Comparison of ENCODE assay signal across 13 cellular contexts in the genomic region with DNA sequence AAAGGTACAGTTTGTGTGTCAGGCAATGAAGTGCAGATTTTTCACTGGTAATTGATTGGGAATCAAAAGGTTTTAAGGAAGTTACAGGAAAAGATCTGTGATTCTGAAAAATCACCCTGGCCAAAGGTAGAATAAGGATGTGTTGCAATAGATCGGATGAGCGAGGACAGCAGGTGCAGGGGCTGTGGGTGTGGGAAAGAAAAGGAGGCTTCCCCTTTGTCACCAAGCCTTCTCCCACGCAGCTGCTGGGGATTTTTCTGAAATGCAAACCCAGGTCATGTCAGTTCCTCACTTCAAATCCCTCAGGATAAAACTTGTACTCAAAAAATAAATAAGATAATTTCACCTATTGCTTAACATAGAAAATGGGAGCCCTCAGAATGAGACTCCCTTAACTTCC. TPM values are rescaled to one million over a fixed set of nuclear protein-coding genes. Genes with fewer than 3 reads are reported as not detected.
A peak's percentile ranks its signal among the peaks of the same experiment; 100 is the strongest.
DNase-seq lines count a peak whose midpoint lies in the region; ATAC-seq, FAIRE-seq and TF ChIP-seq lines count a peak whose summit lies in the region.
"Had no signal": no experiment of that assay in that cellular context is flagged by ENCODE, and none has a peak within 500 bp of the region (broad histone marks: within the 10 kb centered on the region; RNA-seq: fewer than 3 reads in every experiment).

No MANE protein-coding gene starts in this region.

- H3K27ac ChIP-seq in CD4-positive, CD25-positive, alpha-beta regulatory T cell (ENCODE audit: insufficient read depth, low read length, poor library complexity, severe bottlenecking): peak overlapping the region; percentile 71

- H3K4me1 Mint-ChIP-seq in CD4-positive, CD25-positive, alpha-beta regulatory T cell: peaks cover 27 to 75% (median 45%) of the 10 kb centered on the region in 4 donors
- peaks cover 32% of the 10 kb centered on the region for H3K4me1 Mint-ChIP-seq in T-helper 17 cell
- H3K4me1 Mint-ChIP-seq in memory B cell: peaks cover 45% of the 10 kb centered on the region

- TF ChIP-seq POLR2A in GM12891 (IDR thresholded peaks at IDR 0.05; ENCODE audit: low read depth, low read length): no peak

- H3K27me3 ChIP-seq in CD4-positive, CD25-positive, alpha-beta regulatory T cell (ENCODE audit: control insufficient read depth, insufficient read depth, low read length): no peaks in the 10 kb centered on the region

- no peaks in the 10 kb centered on the region for H3K9me3 ChIP-seq in CD4-positive, CD25-positive, alpha-beta regulatory T cell (ENCODE audit: control insufficient read depth in 2 of 2, low read length in 2 of 2)
- no peaks in the 10 kb centered on the region for H3K9me3 ChIP-seq in T-helper 17 cell (ENCODE audit: control insufficient read depth, low read length, poor library complexity, severe bottlenecking)

- H3K4me3 ChIP-seq in CD4-positive, CD25-positive, alpha-beta regulatory T cell (ENCODE audit: low read depth, low read length): peak overlapping the region; percentile 13

- DNase-seq in CD4-positive, CD25-positive, alpha-beta regulatory T cell: no peak
- no peak for DNase-seq in GM12891 (ENCODE audit: insufficient read length, low spot score)
- DNase-seq in T-helper 17 cell: no peak
- no peak for DNase-seq in memory B cell (ENCODE audit: low spot score in 2 of 2)
- no peak for DNase-seq in NCI-H1105 (lab: John Stamatoyannopoulos, UW)
- DNase-seq in KG1 (lab: John Stamatoyannopoulos, UW): no peak
- DNase-seq: activated CD8-positive, alpha-beta memory T cell treated with anti-CD3 and anti-CD28 coated beads, Interleukin-2, amount 50 U/mL, for 48 hours; effector CD8-positive, alpha-beta T cell; foreskin melanocyte had no signal

- peak overlapping the region in 3 of 4 donors; percentile 60 to 80 (median 61) for H3K4me3 Mint-ChIP-seq in CD4-positive, CD25-positive, alpha-beta regulatory T cell
- H3K4me3 Mint-ChIP-seq in T-helper 17 cell: no peak overlapping the region
- peak overlapping the region; percentile 55 for H3K4me3 Mint-ChIP-seq in memory B cell

- peak; percentile 45 for FAIRE-seq in GM12891 (lab: Jason Lieb, UNC)
- FAIRE-seq: G401.6, keratinocyte had no signal

- H3K36me3 Mint-ChIP-seq in CD4-positive, CD25-positive, alpha-beta regulatory T cell: peaks cover 3% of the 10 kb centered on the region
- H3K36me3 Mint-ChIP-seq in T-helper 17 cell (ENCODE audit: low read depth): no peaks in the 10 kb centered on the region
- H3K36me3 Mint-ChIP-seq in memory B cell: no peaks in the 10 kb centered on the region
- H3K36me3 Mint-ChIP-seq: CD14-positive monocyte had no signal

- H3K9me3 Mint-ChIP-seq in CD4-positive, CD25-positive, alpha-beta regulatory T cell: peaks cover 0 to 1% (median 0%) of the 10 kb centered on the region in 7 donors
- H3K9me3 Mint-ChIP-seq in memory B cell: no peaks in the 10 kb centered on the region
- H3K9me3 Mint-ChIP-seq: CD14-positive monocyte had no signal

- no peaks in the 10 kb centered on the region for H3K36me3 ChIP-seq in CD4-positive, CD25-positive, alpha-beta regulatory T cell (ENCODE audit: control insufficient read depth, insufficient read depth, low read length)

- peaks cover 57% of the 10 kb centered on the region for H3K4me1 ChIP-seq in CD4-positive, CD25-positive, alpha-beta regulatory T cell (ENCODE audit: control insufficient read depth, insufficient read depth, low read length, poor library complexity, severe bottlenecking)

- peak overlapping the region; percentile 93 to 96 (median 94) for H3K27ac Mint-ChIP-seq in CD4-positive, CD25-positive, alpha-beta regulatory T cell
- H3K27ac Mint-ChIP-seq in T-helper 17 cell (peak overlapping the region; percentile 95), memory B cell (peak overlapping the region; percentile 76)

- ATAC-seq in CD4-positive, CD25-positive, alpha-beta regulatory T cell (ENCODE audit: low read depth in 2 of 2): no peak
- ATAC-seq in T-helper 17 cell (no peak), memory B cell (ENCODE audit: low read depth) (no peak), HG03280 (IDR thresholded peaks at IDR 0.05; ENCODE audit: unreplicated experiment) (no peak)

- no peaks in the 10 kb centered on the region for H3K27me3 Mint-ChIP-seq in CD4-positive, CD25-positive, alpha-beta regulatory T cell
- H3K27me3 Mint-ChIP-seq in T-helper 17 cell (no peaks in the 10 kb centered on the region), memory B cell (no peaks in the 10 kb centered on the region)

TF ChIP-seq in GM12891, 5 proteins besides CTCF, POLR2A, EP300 and RAD21:
- TF ChIP-seq POU2F2 (IDR thresholded peaks at IDR 0.05; ENCODE audit: low read depth, low read length): no peak
- TF ChIP-seq SPI1 (IDR thresholded peaks at IDR 0.05; ENCODE audit: low read depth, low read length): peak; percentile 69
TF ChIP-seq in GM12891: peak in this region for 1.

RNA-seq across cellular contexts. Expression of a gene that starts 47.9 kb away (rescaled TPM):
- 87.7 TPM for total RNA-seq in CD4-positive, CD25-positive, alpha-beta regulatory T cell
- polyA plus RNA-seq in CD4-positive, CD25-positive, alpha-beta regulatory T cell: 10 to 100 TPM; 22.0 to 36.7 (median 29.0) TPM
- 87.2 TPM for polyA plus RNA-seq in GM12891 (2012; ENCODE audit: low read depth, missing spikeins)
- total RNA-seq in T-helper 17 cell: 10 to 100 TPM; 72.3 to 72.7 TPM

RNA-seq across cellular contexts. Expression of a gene that starts 48.4 kb away (rescaled TPM):
- total RNA-seq in CD4-positive, CD25-positive, alpha-beta regulatory T cell: 44.0 TPM
- polyA plus RNA-seq in CD4-positive, CD25-positive, alpha-beta regulatory T cell: 10 to 100 TPM; 46.5 to 70.3 (median 54.5) TPM
- 32.3 TPM for polyA plus RNA-seq in GM12891 (2012; ENCODE audit: low read depth, missing spikeins)
- 10 to 100 TPM; 34.4 to 43.4 TPM for total RNA-seq in T-helper 17 cell
